Comparison of ENCODE assay signal across 24 cellular contexts in genomic region chr18:38174594-38174993, GRCh38.
DNase-seq lines count a peak whose midpoint lies in the region; ATAC-seq, FAIRE-seq and TF ChIP-seq lines count a peak whose summit lies in the region.
"Had no signal": no experiment of that assay in that cellular context is flagged by ENCODE, and none has a peak within 500 bp of the region (broad histone marks: within the 10 kb centered on the region; RNA-seq: fewer than 3 reads in every experiment).

No MANE protein-coding gene starts in this region.

- intact Hi-C loops in upper lobe of right lung (cut with DNase I) = no loop called here

- no peaks in the 10 kb centered on the region for H3K27me3 ChIP-seq in OCI-LY3 (ENCODE audit: low read depth, low read length)
- no peaks in the 10 kb centered on the region for H3K27me3 ChIP-seq in suprapubic skin
- H3K27me3 ChIP-seq in upper lobe of right lung = no peaks in the 10 kb centered on the region
- no peaks in the 10 kb centered on the region for H3K27me3 ChIP-seq in small intestine (ENCODE audit: control insufficient read depth in 2 of 2, insufficient read depth in 2 of 2, low read length in 2 of 2)
- H3K27me3 ChIP-seq: brain microvascular endothelial cell, testis had no signal

- H3K9me3 ChIP-seq in OCI-LY3 (ENCODE audit: insufficient read depth, low read length) (no peaks in the 10 kb centered on the region), suprapubic skin (no peaks in the 10 kb centered on the region), upper lobe of right lung (no peaks in the 10 kb centered on the region), small intestine (ENCODE audit: control insufficient read depth, low read depth) (no peaks in the 10 kb centered on the region)
- H3K9me3 ChIP-seq: testis had no signal

- FAIRE-seq in frontal cortex (lab: Jason Lieb, UNC) (no peak), small intestine (lab: Jason Lieb, UNC) (no peak)
- FAIRE-seq: colon, GM12878 had no signal

- H3K79me2 ChIP-seq in OCI-LY3 (ENCODE audit: low read length) = no peaks in the 10 kb centered on the region

- no peaks in the 10 kb centered on the region for H3K4me1 ChIP-seq in OCI-LY3 (ENCODE audit: low read length)
- no peaks in the 10 kb centered on the region for H3K4me1 ChIP-seq in suprapubic skin
- no peaks in the 10 kb centered on the region for H3K4me1 ChIP-seq in upper lobe of right lung
- no peaks in the 10 kb centered on the region for H3K4me1 ChIP-seq in small intestine (ENCODE audit: control insufficient read depth in 2 of 2, insufficient read depth in 1 of 2, low read depth in 1 of 2, low read length in 1 of 2)
- H3K4me1 ChIP-seq: testis had no signal

- H3K9ac ChIP-seq in OCI-LY3 (ENCODE audit: low read length) = no peak overlapping the region

- 42% methylated on average over 3 of the region's 3 CpGs for WGBS in suprapubic skin
- WGBS in small intestine, 3 donors = 34 to 51% (median 36%) methylated on average over 3 of the region's 3 CpGs

- ATAC-seq in upper lobe of right lung = no peak
- ATAC-seq: activated CD8-positive, alpha-beta T cell treated with anti-CD3 and anti-CD28 coated beads for 36 hours; GM12878; stimulated activated memory B cell treated with anti-CD40 and anti-IgM and Interleukin-4, amounts not matched to agents 10 μg/mL and 1 μg/mL and 100 μg/mL, for 72 hours had no signal

- no peak overlapping the region for H3K4me2 ChIP-seq in OCI-LY3 (ENCODE audit: low read length)

- H4K20me1 ChIP-seq in OCI-LY3 (ENCODE audit: insufficient read depth, low read length) = no peaks in the 10 kb centered on the region

- H3K36me3 ChIP-seq in OCI-LY3 (replicated peaks; ENCODE audit: low read depth, low read length) (no peaks in the 10 kb centered on the region), suprapubic skin (no peaks in the 10 kb centered on the region), upper lobe of right lung (no peaks in the 10 kb centered on the region), small intestine (ENCODE audit: control insufficient read depth in 2 of 2, insufficient read depth in 2 of 2, low read length in 2 of 2) (no peaks in the 10 kb centered on the region)
- H3K36me3 ChIP-seq: brain microvascular endothelial cell had no signal

- peak; percentile 25 for DNase-seq in DMS153 treated with DMSO at 0.1 percent for 48 hours (lab: John Stamatoyannopoulos, UW; ENCODE audit: unreplicated experiment)
- DNase-seq in NCI-H2227 (lab: John Stamatoyannopoulos, UW; ENCODE audit: unreplicated experiment) = peak; percentile 64
- DNase-seq in suprapubic skin (ENCODE audit: low spot score in 2 of 2) = no peak
- no peak for DNase-seq in frontal cortex (ENCODE audit: low spot score in 2 of 2)
- no peak for DNase-seq in upper lobe of right lung
- no peak for DNase-seq in small intestine
- DNase-seq: activated CD8-positive, alpha-beta T cell treated with anti-CD3 and anti-CD28 coated beads for 36 hours; activated gamma-delta T cell treated with Interleukin-2 at 50 U/mL for 16 hours; brain microvascular endothelial cell; C1 segment of cervical spinal cord; Calu3; HFFc6; KBM-7; kidney glomerular epithelial cell; mammary epithelial cell; NCI-H2081; T1000; testis had no signal

- no peak for TF ChIP-seq POLR2A in suprapubic skin (IDR thresholded peaks at IDR 0.05)

- TF ChIP-seq CTCF in 22Rv1 (IDR thresholded peaks at IDR 0.05) (no peak), OCI-LY3 (IDR thresholded peaks at IDR 0.05; ENCODE audit: low read depth, low read length) (no peak), suprapubic skin (IDR thresholded peaks at IDR 0.05) (no peak), upper lobe of right lung (IDR thresholded peaks at IDR 0.05) (no peak)

- peak overlapping the region; percentile 7; the same call in 1 of the 2 replicates for H2AFZ ChIP-seq in OCI-LY3 (ENCODE audit: low read depth, low read length)

- no peak for TF ChIP-seq EP300 in suprapubic skin (IDR thresholded peaks at IDR 0.05)

- H3K27ac ChIP-seq in 22Rv1 = peak overlapping the region; percentile 14; the same call in 1 of the 2 replicates
- no peak overlapping the region for H3K27ac ChIP-seq in OCI-LY3 (ENCODE audit: low read length)
- H3K27ac ChIP-seq in suprapubic skin = no peak overlapping the region
- H3K27ac ChIP-seq in upper lobe of right lung = no peak overlapping the region
- H3K27ac ChIP-seq in small intestine (ENCODE audit: low read depth in 1 of 2, low read length in 1 of 2) = no peak overlapping the region
- H3K27ac ChIP-seq: brain microvascular endothelial cell, skin epidermis, testis had no signal

- H3K4me3 ChIP-seq in OCI-LY3 (ENCODE audit: low read length) (no peak overlapping the region), suprapubic skin (no peak overlapping the region), upper lobe of right lung (no peak overlapping the region), small intestine (ENCODE audit: low read depth in 1 of 2, low read length in 2 of 2) (no peak overlapping the region)
- H3K4me3 ChIP-seq: GM12878, skin epidermis, testis had no signal

Comparison
In these comparisons a context has a peak if more than half of its experiments do, and no peak if none do; other contexts are left out.
1. DNase-seq: peak in DMS153 treated with DMSO at 0.1 percent for 48 hours (single experiment) and NCI-H2227 (single experiment); none in suprapubic skin (0 of 2), frontal cortex (0 of 2), upper lobe of right lung (single experiment) and small intestine (single experiment).